16 cellular contexts compared by ENCODE assay signal in the genomic region with DNA sequence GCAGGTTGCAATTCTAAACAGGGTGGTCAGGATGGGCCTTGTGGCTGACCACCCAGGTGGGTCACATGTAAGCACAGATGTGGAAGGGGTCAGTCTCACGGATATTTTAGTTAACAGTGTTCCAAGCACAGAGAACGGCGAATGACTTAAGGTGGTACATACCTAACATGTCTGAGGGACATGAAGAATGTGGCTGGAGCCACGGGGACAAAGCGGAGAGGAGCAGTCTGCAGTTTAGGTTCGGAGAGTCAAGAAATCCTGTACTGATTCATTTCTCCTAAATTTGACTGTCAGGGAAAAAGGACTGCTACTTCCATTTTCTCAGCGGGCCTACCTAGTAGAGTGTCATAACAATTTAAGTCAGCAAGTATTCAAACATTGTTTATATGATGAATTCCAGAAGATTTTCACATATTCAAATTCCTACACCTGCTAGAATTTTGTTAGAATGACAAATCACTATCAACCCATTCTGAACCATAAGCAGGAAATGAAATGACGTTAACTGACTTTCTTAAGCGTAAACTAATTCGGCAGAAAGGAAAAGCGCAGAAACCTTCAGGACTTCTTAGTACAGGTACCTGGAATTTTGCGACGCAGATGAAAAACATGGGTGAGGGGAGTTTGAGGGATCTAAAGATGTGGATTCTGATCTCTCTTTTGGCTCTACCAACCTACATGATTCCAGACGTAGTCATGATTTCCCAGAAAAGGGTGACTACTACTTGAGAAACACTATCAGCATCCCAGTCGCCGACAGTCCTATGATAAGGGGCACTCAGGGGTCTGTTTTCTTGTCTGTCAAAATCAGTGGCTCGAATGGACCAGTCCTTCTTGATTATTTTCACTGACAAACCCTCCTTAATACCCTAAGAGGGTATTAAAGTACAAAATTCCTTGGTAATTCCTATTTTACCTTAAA. TPM values are rescaled to one million over a fixed set of nuclear protein-coding genes. Genes with fewer than 3 reads are reported as not detected.
DNase-seq lines count a peak whose midpoint lies in the region; ATAC-seq and TF ChIP-seq lines count a peak whose summit lies in the region.
"Had no signal": no experiment of that assay in that cellular context is flagged by ENCODE, and none has a peak within 500 bp of the region (broad histone marks: within the 10 kb centered on the region; RNA-seq: fewer than 3 reads in every experiment).

No MANE protein-coding gene starts in this region.

- POLR2A ChIA-PET in activated CD4-positive, alpha-beta T cell treated with anti-CD3 and anti-CD28 coated beads for 36 hours (lab: Charles Lee) = interaction anchor here (1.1 kb wide), 1 partner anchor 20 kb away, joined by 3 read pairs; no protein-coding TSS in a partner anchor

- H3K36me3 ChIP-seq in HUES6 (ENCODE audit: control insufficient read depth, insufficient read depth, low read length) (no peaks in the 10 kb centered on the region; the same call in 1 of the 2 replicates), osteoblast (ENCODE audit: insufficient read depth, low read length) (no peaks in the 10 kb centered on the region)
- H3K36me3 ChIP-seq: thoracic aorta had no signal

- peaks cover 84% of the 10 kb centered on the region for H3K4me1 Mint-ChIP-seq in activated CD4-positive, alpha-beta T cell treated with anti-CD3 and anti-CD28 coated beads for 36 hours
- peaks cover 53% of the 10 kb centered on the region for H3K4me1 Mint-ChIP-seq in chondrocyte (ENCODE audit: low read depth)

- H3K4me2 ChIP-seq in osteoblast (ENCODE audit: insufficient read depth, low read length) = no peak overlapping the region

- TF ChIP-seq CTCF in chondrocyte (IDR thresholded peaks at IDR 0.05) = no peak
- TF ChIP-seq CTCF in osteoblast (IDR thresholded peaks at IDR 0.05; ENCODE audit: extremely low read depth, low read depth, low read length) = no peak

- intact Hi-C loops in activated CD4-positive, alpha-beta T cell treated with anti-CD3 and anti-CD28 coated beads for 36 hours (cut with DNase I, micrococcal nuclease) = loop anchor here in 1 of 2 experiments (10.0 kb wide), 1 partner anchor 422 kb away; no protein-coding TSS in a partner anchor

- H3K9me3 ChIP-seq in HUES6 (ENCODE audit: control insufficient read depth, insufficient read depth, low read depth, low read length) (no peaks in the 10 kb centered on the region), osteoblast (ENCODE audit: low read depth, low read length) (no peaks in the 10 kb centered on the region)
- H3K9me3 ChIP-seq: thoracic aorta had no signal

- no peak overlapping the region for H3K4me3 Mint-ChIP-seq in activated CD4-positive, alpha-beta T cell treated with anti-CD3 and anti-CD28 coated beads for 36 hours
- no peak overlapping the region for H3K4me3 Mint-ChIP-seq in chondrocyte (ENCODE audit: unreplicated experiment)

- no peak overlapping the region for H3K9ac ChIP-seq in HUES6 (ENCODE audit: low read length)

- no peak for DNase-seq in activated CD4-positive, alpha-beta T cell treated with anti-CD3 and anti-CD28 coated beads for 36 hours
- no peak for DNase-seq in activated CD4-positive, alpha-beta T cell treated with anti-CD3 and anti-CD28 coated beads, Interleukin-2, amount 50 U/mL, for 48 hours
- DNase-seq in chondrocyte (ENCODE audit: low spot score) (no peak), osteoblast (ENCODE audit: insufficient read length, low spot score, missing footprints) (no peak), SIG-M5 (lab: John Stamatoyannopoulos, UW) (no peak)
- no peak for DNase-seq in stimulated activated naive CD4-positive, alpha-beta T cell (lab: John Stamatoyannopoulos, UW)
- DNase-seq: activated gamma-delta T cell treated with Interleukin-2 at 50 U/mL for 16 hours; effector memory CD4-positive, alpha-beta T cell; NCI-H1436 treated with DMSO at 0.1 percent for 48 hours; NCI-H226; right cardiac atrium; stimulated activated CD4-positive, alpha-beta T cell treated with anti-CD3 and anti-CD28 coated beads, Interleukin-2, amount 100 ng/mL, for 24 hours; T1000 had no signal

- H3K27ac ChIP-seq in HUES6 (ENCODE audit: low read depth, low read length) = peak overlapping the region; percentile 35; the same call in 1 of the 2 replicates
- H3K27ac ChIP-seq in osteoblast (ENCODE audit: low read depth, low read length) = peak overlapping the region; percentile 57
- H3K27ac ChIP-seq: thoracic aorta had no signal

- peaks cover 39% of the 10 kb centered on the region for H3K36me3 Mint-ChIP-seq in activated CD4-positive, alpha-beta T cell treated with anti-CD3 and anti-CD28 coated beads for 36 hours (ENCODE audit: low read depth)
- peaks cover 5% of the 10 kb centered on the region for H3K36me3 Mint-ChIP-seq in chondrocyte (ENCODE audit: low read depth)

- CTCF ChIA-PET in activated CD4-positive, alpha-beta T cell treated with anti-CD3 and anti-CD28 coated beads for 36 hours (lab: Charles Lee) = no interaction called here

- no peak overlapping the region for H2AFZ ChIP-seq in osteoblast (ENCODE audit: low read length)

- H3K4me1 ChIP-seq in HUES6 (ENCODE audit: control insufficient read depth, insufficient read depth, low read length) (peaks cover 17% of the 10 kb centered on the region), osteoblast (ENCODE audit: insufficient read depth, low read length) (peaks cover 34% of the 10 kb centered on the region)

- peaks cover 41% of the 10 kb centered on the region for H3K79me2 ChIP-seq in osteoblast (ENCODE audit: insufficient read depth, low read length)

- H3K4me3 ChIP-seq in HUES6 (ENCODE audit: low read depth, low read length) (no peak overlapping the region), osteoblast (ENCODE audit: insufficient read depth, low read length) (no peak overlapping the region)
- H3K4me3 ChIP-seq: thoracic aorta had no signal

- no peaks in the 10 kb centered on the region for H4K20me1 ChIP-seq in osteoblast (ENCODE audit: insufficient read depth, low read length)

- H3K27ac Mint-ChIP-seq in activated CD4-positive, alpha-beta T cell treated with anti-CD3 and anti-CD28 coated beads for 36 hours = peak overlapping the region; percentile 67
- H3K27ac Mint-ChIP-seq in chondrocyte (ENCODE audit: unreplicated experiment) = peak overlapping the region; percentile 73

- no peaks in the 10 kb centered on the region for H3K9me3 Mint-ChIP-seq in activated CD4-positive, alpha-beta T cell treated with anti-CD3 and anti-CD28 coated beads for 36 hours (ENCODE audit: low read depth)
- H3K9me3 Mint-ChIP-seq in chondrocyte (ENCODE audit: low read depth) = no peaks in the 10 kb centered on the region

- ATAC-seq in activated CD4-positive, alpha-beta T cell treated with anti-CD3 and anti-CD28 coated beads for 36 hours = no peak
- no peak for ATAC-seq in HG02610 (IDR thresholded peaks at IDR 0.05; ENCODE audit: unreplicated experiment)
- ATAC-seq: right cardiac atrium had no signal

- H3K27me3 ChIP-seq in HUES6 (ENCODE audit: control insufficient read depth, insufficient read depth, low read length) = no peaks in the 10 kb centered on the region
- H3K27me3 ChIP-seq in osteoblast (ENCODE audit: insufficient read depth, low read length) = no peaks in the 10 kb centered on the region

- no peaks in the 10 kb centered on the region for H3K27me3 Mint-ChIP-seq in activated CD4-positive, alpha-beta T cell treated with anti-CD3 and anti-CD28 coated beads for 36 hours
- no peaks in the 10 kb centered on the region for H3K27me3 Mint-ChIP-seq in chondrocyte (ENCODE audit: low read depth)

RNA-seq across cellular contexts. Expression of gene PTPN2, which starts 41.3 kb away (rescaled TPM):
- 10 to 100 TPM; 60.6 to 72.9 TPM for total RNA-seq in activated CD4-positive, alpha-beta T cell treated with anti-CD3 and anti-CD28 coated beads for 36 hours
- total RNA-seq in chondrocyte (21.9 to 29.0 TPM (median 22.2 TPM) in 3 replicates), osteoblast (34.2 and 37.6 TPM in 2 replicates)
